1 cellular context compared by ENCODE assay signal in genomic region chr18:3449702-3450357, GRCh38.
A peak's percentile ranks its signal among the peaks of the same experiment; 100 is the strongest.
TF ChIP-seq lines count a peak whose summit lies in the region.

Gene TGIF1 (plus strand): TSS chr18:3450172. CDS start chr18:3450490, 318 bp downstream.

TF ChIP-seq in H1, 55 proteins besides CTCF, POLR2A, EP300 and RAD21 (continued from another document):
- no peak for TF ChIP-seq ATF2 (IDR thresholded peaks at IDR 0.05; ENCODE audit: low read length)
- no peak for TF ChIP-seq TEAD4 (IDR thresholded peaks at IDR 0.05; ENCODE audit: low read depth, low read length)
- peak; percentile 46 for TF ChIP-seq TAF7 (optimal IDR thresholded peaks at IDR 0.05; ENCODE audit: borderline replicate concordance, low read depth, low read length)
- TF ChIP-seq KDM4A (IDR thresholded peaks at IDR 0.05; ENCODE audit: low read depth, low read length, severe bottlenecking), result peak; percentile 37
- peak; percentile 37; the same call in 1 of the 2 replicates for TF ChIP-seq CHD1 (IDR thresholded peaks at IDR 0.05; ENCODE audit: low read depth, low read length)
- no peak for TF ChIP-seq EGR1 (IDR thresholded peaks at IDR 0.05; ENCODE audit: borderline replicate concordance, low read depth, low read length)
- TF ChIP-seq RFX5 (IDR thresholded peaks at IDR 0.05; ENCODE audit: borderline replicate concordance, low read depth, low read length), result no peak
- TF ChIP-seq SIN3A (conservative IDR thresholded peaks at IDR 0.05 in 1 of 2, IDR thresholded peaks at IDR 0.05 in 1 of 2; ENCODE audit: low read depth in 1 of 2, low read length in 2 of 2), result peak; percentile 75 to 95; a peak in 3 of 4 replicates
- TF ChIP-seq TAF1 (IDR thresholded peaks at IDR 0.05; ENCODE audit: low read depth, low read length), result peak; percentile 38; the same call in 1 of the 2 replicates
